Comparison of ENCODE assay signal across 9 cellular contexts in genomic region chr1:207831517-207832327, GRCh38.
A peak's percentile ranks its signal among the peaks of the same experiment; 100 is the strongest.
DNase-seq lines count a peak whose midpoint lies in the region; ATAC-seq lines count a peak whose summit lies in the region.
"Had no signal": no experiment of that assay in that cellular context is flagged by ENCODE, and none has a peak within 500 bp of the region (broad histone marks: within the 10 kb centered on the region; RNA-seq: fewer than 3 reads in every experiment).

No MANE protein-coding gene starts in this region.

- peak overlapping the region; percentile 8 for H3K27ac ChIP-seq in muscle layer of colon (ENCODE audit: low read depth, low read length)
- H3K27ac ChIP-seq: VCaP had no signal

- peaks cover 96% of the 10 kb centered on the region for H3K4me1 Mint-ChIP-seq in activated CD4-positive, alpha-beta T cell treated with anti-CD3 and anti-CD28 coated beads for 36 hours
- H3K4me1 Mint-ChIP-seq in activated naive CD8-positive, alpha-beta T cell treated with anti-CD3 and anti-CD28 coated beads, Interleukin-2, amount 10 ng/mL, durations not matched to agents 7 days and 5 days, result peaks cover 56% of the 10 kb centered on the region

- peaks cover 17% of the 10 kb centered on the region for H3K36me3 Mint-ChIP-seq in activated CD4-positive, alpha-beta T cell treated with anti-CD3 and anti-CD28 coated beads for 36 hours (ENCODE audit: low read depth)
- peaks cover 5% of the 10 kb centered on the region for H3K36me3 Mint-ChIP-seq in activated naive CD8-positive, alpha-beta T cell treated with anti-CD3 and anti-CD28 coated beads, Interleukin-2, amount 10 ng/mL, durations not matched to agents 7 days and 5 days

- peak; percentile 74 for DNase-seq in activated CD4-positive, alpha-beta T cell treated with anti-CD3 and anti-CD28 coated beads for 36 hours
- DNase-seq in activated CD4-positive, alpha-beta T cell treated with anti-CD3 and anti-CD28 coated beads for 1 hour, result no peak
- no peak for DNase-seq in activated naive CD8-positive, alpha-beta T cell treated with anti-CD3 and anti-CD28 coated beads, Interleukin-2, amount 10 ng/mL, durations not matched to agents 7 days and 5 days
- DNase-seq in KG1 (lab: John Stamatoyannopoulos, UW) (no peak), UCSD-AML1 (lab: John Stamatoyannopoulos, UW; ENCODE audit: unreplicated experiment) (no peak), DMS153 treated with DMSO at 0.1 percent for 48 hours (lab: John Stamatoyannopoulos, UW; ENCODE audit: unreplicated experiment) (no peak)

- no peaks in the 10 kb centered on the region for H3K27me3 Mint-ChIP-seq in activated CD4-positive, alpha-beta T cell treated with anti-CD3 and anti-CD28 coated beads for 36 hours
- H3K27me3 Mint-ChIP-seq in activated naive CD8-positive, alpha-beta T cell treated with anti-CD3 and anti-CD28 coated beads, Interleukin-2, amount 10 ng/mL, durations not matched to agents 7 days and 5 days, result no peaks in the 10 kb centered on the region

- H3K9ac ChIP-seq in muscle layer of colon (ENCODE audit: low read length), result no peak overlapping the region

- intact Hi-C loops in activated CD4-positive, alpha-beta T cell treated with anti-CD3 and anti-CD28 coated beads for 36 hours (cut with DNase I, micrococcal nuclease), result loop anchor here (1.0 to 2.0 kb wide), 3 partner anchors 7 to 35 kb away; no protein-coding TSS in a partner anchor

- POLR2A ChIA-PET in activated CD4-positive, alpha-beta T cell treated with anti-CD3 and anti-CD28 coated beads for 36 hours (lab: Charles Lee), result interaction anchor here (1.0 kb wide), 1 partner anchor 30 kb away, joined by 3 read pairs; no protein-coding TSS in a partner anchor
- POLR2A ChIA-PET in activated naive CD8-positive, alpha-beta T cell treated with anti-CD3 and anti-CD28 coated beads, Interleukin-2, amount 10 ng/mL, durations not matched to agents 7 days and 5 days (lab: Charles Lee), result interaction anchor here (2.0 to 12.7 kb wide), 2 partner anchors 9 to 34 kb away, joined by 5 to 153 read pairs; no protein-coding TSS in a partner anchor

- peaks cover 88% of the 10 kb centered on the region for H3K4me1 ChIP-seq in muscle layer of colon (ENCODE audit: insufficient read depth, low read length)

- no peaks in the 10 kb centered on the region for H3K36me3 ChIP-seq in muscle layer of colon (ENCODE audit: insufficient read depth, low read length)

- H3K27ac Mint-ChIP-seq in activated CD4-positive, alpha-beta T cell treated with anti-CD3 and anti-CD28 coated beads for 36 hours, result peak overlapping the region; percentile 89
- H3K27ac Mint-ChIP-seq in activated naive CD8-positive, alpha-beta T cell treated with anti-CD3 and anti-CD28 coated beads, Interleukin-2, amount 10 ng/mL, durations not matched to agents 7 days and 5 days, result peak overlapping the region; percentile 89

- H3K9me3 Mint-ChIP-seq in activated CD4-positive, alpha-beta T cell treated with anti-CD3 and anti-CD28 coated beads for 36 hours (ENCODE audit: low read depth), result no peaks in the 10 kb centered on the region
- H3K9me3 Mint-ChIP-seq in activated naive CD8-positive, alpha-beta T cell treated with anti-CD3 and anti-CD28 coated beads, Interleukin-2, amount 10 ng/mL, durations not matched to agents 7 days and 5 days, result no peaks in the 10 kb centered on the region

- no peaks in the 10 kb centered on the region for H3K9me3 ChIP-seq in muscle layer of colon (ENCODE audit: low read length)

- CTCF ChIA-PET in activated CD4-positive, alpha-beta T cell treated with anti-CD3 and anti-CD28 coated beads for 36 hours (lab: Charles Lee), result interaction anchor here (0.6 to 11.2 kb wide), 11 partner anchors 8 to 166 kb away, joined by 3 to 297 read pairs (median 4); no protein-coding TSS in a partner anchor

- H3K4me3 ChIP-seq in muscle layer of colon (ENCODE audit: low read depth in 1 of 2, low read length in 2 of 2), result peak overlapping the region in 1 of 2 donors; percentile 17

- H3K4me3 Mint-ChIP-seq in activated CD4-positive, alpha-beta T cell treated with anti-CD3 and anti-CD28 coated beads for 36 hours, result peak overlapping the region; percentile 37
- H3K4me3 Mint-ChIP-seq in activated naive CD8-positive, alpha-beta T cell treated with anti-CD3 and anti-CD28 coated beads, Interleukin-2, amount 10 ng/mL, durations not matched to agents 7 days and 5 days, result peak overlapping the region; percentile 74

- H3K27me3 ChIP-seq in muscle layer of colon (ENCODE audit: control insufficient read depth in 1 of 2, insufficient read depth in 2 of 2, low read length in 2 of 2), result no peaks in the 10 kb centered on the region

- peak; percentile 94 for ATAC-seq in activated CD4-positive, alpha-beta T cell treated with anti-CD3 and anti-CD28 coated beads for 36 hours
- peak; percentile 85 for ATAC-seq in HG03280 (IDR thresholded peaks at IDR 0.05; ENCODE audit: unreplicated experiment)
- peak; percentile 83 for ATAC-seq in activated naive CD8-positive, alpha-beta T cell treated with anti-CD3 and anti-CD28 coated beads, Interleukin-2, amount 10 ng/mL, durations not matched to agents 7 days and 5 days (ENCODE audit: low read depth)
